ENCODE assay signal across 14 cellular contexts in the genomic region with DNA sequence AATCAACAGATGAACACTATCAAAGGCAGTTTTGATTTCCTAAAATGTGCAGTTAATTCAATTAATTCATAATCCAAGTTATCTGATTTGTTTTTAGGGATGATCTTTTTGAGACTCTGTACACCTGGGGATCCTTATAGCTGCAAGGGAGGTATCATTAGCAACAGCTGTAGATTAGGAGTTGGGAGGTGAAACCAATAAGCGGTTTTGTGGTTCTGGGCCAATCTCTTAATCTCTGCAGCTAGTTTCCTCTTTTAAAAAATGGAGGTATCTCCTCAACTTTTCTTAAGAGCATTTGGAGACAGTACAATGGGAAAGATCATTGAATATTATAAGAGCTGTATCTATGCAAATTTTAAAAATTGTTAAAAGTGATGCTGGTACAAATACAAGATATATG.
DNase-seq lines count a peak whose midpoint lies in the region; ATAC-seq and TF ChIP-seq lines count a peak whose summit lies in the region.
"Had no signal": no experiment of that assay in that cellular context is flagged by ENCODE, and none has a peak within 500 bp of the region (broad histone marks: within the 10 kb centered on the region; RNA-seq: fewer than 3 reads in every experiment).

No MANE protein-coding gene starts in this region.

- no peaks in the 10 kb centered on the region for H4K20me1 ChIP-seq in MM.1S (ENCODE audit: insufficient read depth, low read length)

- H3K4me2 ChIP-seq in MM.1S (ENCODE audit: low read depth, low read length) = peak overlapping the region; percentile 14; the same call in 1 of the 2 replicates

- H3K4me1 ChIP-seq in MM.1S (ENCODE audit: low read length) (peaks cover 19% of the 10 kb centered on the region; the same call in 1 of the 2 replicates), esophagus muscularis mucosa (peaks cover 0 to 17% (median 0%) of the 10 kb centered on the region in 4 donors)

- WGBS in esophagus muscularis mucosa = 54% methylated on average over 1 of the region's 1 CpG

- no peak for TF ChIP-seq EP300 in esophagus muscularis mucosa (IDR thresholded peaks at IDR 0.05)

- peak; percentile 80 for ATAC-seq in GM18498 (IDR thresholded peaks at IDR 0.05; ENCODE audit: unreplicated experiment)
- ATAC-seq in GM19468 (IDR thresholded peaks at IDR 0.05; ENCODE audit: extremely low read depth, unreplicated experiment) = peak; percentile 72
- peak; percentile 61 for ATAC-seq in HG02981 (IDR thresholded peaks at IDR 0.05; ENCODE audit: unreplicated experiment)
- ATAC-seq in left lobe of liver = no peak

- H3K9ac ChIP-seq in MM.1S (ENCODE audit: low read length) = no peak overlapping the region

- intact Hi-C loops in esophagus muscularis mucosa (cut with DNase I) = no loop called here

- H3K36me3 ChIP-seq in MM.1S (replicated peaks; ENCODE audit: insufficient read depth, low read length) (no peaks in the 10 kb centered on the region), esophagus muscularis mucosa (no peaks in the 10 kb centered on the region)

- DNase-seq in MM.1S (peak; percentile 61), left lobe of liver (ENCODE audit: low spot score) (no peak), esophagus muscularis mucosa (ENCODE audit: extremely low spot score) (no peak), caudate nucleus (lab: John Stamatoyannopoulos, UW) (no peak), DMS 273 treated with DMSO at 0.1 percent for 48 hours (lab: John Stamatoyannopoulos, UW) (no peak)
- DNase-seq: activated CD4-positive, alpha-beta T cell treated with anti-CD3 and anti-CD28 coated beads for 1 hour; activated naive CD4-positive, alpha-beta T cell; mammary epithelial cell; NCI-H2081; SIG-M5 had no signal

- H2AFZ ChIP-seq in MM.1S (ENCODE audit: low read length) = no peak overlapping the region

- no peaks in the 10 kb centered on the region for H3K9me2 ChIP-seq in MM.1S (replicated peaks; ENCODE audit: insufficient read depth, low read length)

- no peaks in the 10 kb centered on the region for H3K79me2 ChIP-seq in MM.1S (ENCODE audit: low read length)

- TF ChIP-seq POLR2A in esophagus muscularis mucosa (IDR thresholded peaks at IDR 0.05; ENCODE audit: low read depth) = no peak

- peaks cover 11% of the 10 kb centered on the region for H3F3A ChIP-seq in MM.1S (ENCODE audit: insufficient read depth, low read length)

- peaks cover 6% of the 10 kb centered on the region; the same call in 1 of the 2 replicates for H3K27me3 ChIP-seq in MM.1S (replicated peaks; ENCODE audit: insufficient read depth, low read length)
- H3K27me3 ChIP-seq in esophagus muscularis mucosa = no peaks in the 10 kb centered on the region

- no peak overlapping the region for H3K27ac ChIP-seq in MM.1S (ENCODE audit: low read length)
- no peak overlapping the region for H3K27ac ChIP-seq in esophagus muscularis mucosa (replicated peaks in 1 of 4)
- H3K27ac ChIP-seq in caudate nucleus (ENCODE audit: low read depth, low read length) = no peak overlapping the region
- H3K27ac ChIP-seq: coronary artery had no signal

- TF ChIP-seq CTCF in MM.1S (IDR thresholded peaks at IDR 0.05; ENCODE audit: low read length) = no peak
- no peak for TF ChIP-seq CTCF in esophagus muscularis mucosa (IDR thresholded peaks at IDR 0.05)

- no peak overlapping the region for H3K4me3 ChIP-seq in MM.1S (ENCODE audit: low read length)
- H3K4me3 ChIP-seq in esophagus muscularis mucosa = no peak overlapping the region
- H3K4me3 ChIP-seq: coronary artery had no signal

- H3K9me3 ChIP-seq in MM.1S (replicated peaks; ENCODE audit: insufficient read depth, low read length) (no peaks in the 10 kb centered on the region), esophagus muscularis mucosa (no peaks in the 10 kb centered on the region)
